In genomic region chr12:95205685-95206084, GRCh38 we compare ENCODE assay signal across 8 cellular contexts. TPM values are rescaled to one million over a fixed set of nuclear protein-coding genes. Genes with fewer than 3 reads are reported as not detected.
DNase-seq lines count a peak whose midpoint lies in the region; ATAC-seq, FAIRE-seq and TF ChIP-seq lines count a peak whose summit lies in the region.

No MANE protein-coding gene starts in this region.

- peaks cover 21% of the 10 kb centered on the region for H3K4me1 ChIP-seq in HEK293 (ENCODE audit: control insufficient read depth, insufficient read depth, low read length)
- H3K4me1 ChIP-seq in GM12878 (ENCODE audit: control insufficient read depth, insufficient read depth, low read length): peaks cover 33% of the 10 kb centered on the region
- peaks cover 54% of the 10 kb centered on the region for H3K4me1 ChIP-seq in iPS-15b (ENCODE audit: control insufficient read depth, insufficient read depth, low read length)
- H3K4me1 ChIP-seq in stomach smooth muscle (ENCODE audit: control insufficient read depth, insufficient read depth, low read length): peaks cover 32% of the 10 kb centered on the region

- H3K27ac ChIP-seq in HEK293 (ENCODE audit: extremely low read depth, low read depth, low read length): no peak overlapping the region
- peak overlapping the region; percentile 50 for H3K27ac ChIP-seq in GM12878 (ENCODE audit: control insufficient read depth, insufficient read depth)
- peak overlapping the region; percentile 79 for H3K27ac ChIP-seq in stomach smooth muscle (ENCODE audit: low read length)

- H3K36me3 ChIP-seq in HEK293 (ENCODE audit: control insufficient read depth in 2 of 2, insufficient read depth in 1 of 2, low read length in 2 of 2) (no peaks in the 10 kb centered on the region), GM12878 (ENCODE audit: control insufficient read depth in 2 of 2, insufficient read depth in 2 of 2, low read length in 1 of 2) (no peaks in the 10 kb centered on the region), iPS-15b (ENCODE audit: control insufficient read depth, insufficient read depth, low read length) (no peaks in the 10 kb centered on the region), stomach smooth muscle (ENCODE audit: control insufficient read depth in 2 of 2, insufficient read depth in 2 of 2, low read length in 2 of 2) (peaks cover 0 to 2% of the 10 kb centered on the region in 2 donors)

- BruUV-seq in GM12878 (replicated peaks; lab: Mats Ljungman, UMichigan): no TSS peak

- RAD21 ChIA-PET in GM12878 (lab: Charles Lee; ENCODE audit: unreplicated experiment): no interaction called here

- H2AFZ ChIP-seq in GM12878 (ENCODE audit: control insufficient read depth, low read depth, low read length): peak overlapping the region; percentile 44

- 34% methylated on average over 4 of the region's 4 CpGs for WGBS in GM12878 (ENCODE audit: insufficient coverage, insufficient replicate concordance, low lambda C conversion rate, missing lambda C conversion rate)

- no peaks in the 10 kb centered on the region for H3K27me3 ChIP-seq in GM12878 (replicated peaks in 1 of 2; ENCODE audit: control insufficient read depth in 2 of 2, insufficient read depth in 2 of 2, low read length in 1 of 2)
- H3K27me3 ChIP-seq in iPS-15b (ENCODE audit: control insufficient read depth, insufficient read depth, low read length): no peaks in the 10 kb centered on the region
- no peaks in the 10 kb centered on the region for H3K27me3 ChIP-seq in stomach smooth muscle (ENCODE audit: control insufficient read depth in 1 of 2, insufficient read depth in 2 of 2, low read length in 2 of 2)

- H3K9me3 ChIP-seq in HEK293 (ENCODE audit: control insufficient read depth, insufficient read depth, low read depth, low read length) (no peaks in the 10 kb centered on the region), GM12878 (replicated peaks; ENCODE audit: control insufficient read depth, insufficient read depth, low read length) (no peaks in the 10 kb centered on the region), iPS-15b (ENCODE audit: control insufficient read depth, insufficient read depth, low read length) (no peaks in the 10 kb centered on the region), stomach smooth muscle (ENCODE audit: control insufficient read depth in 2 of 2, low read length in 2 of 2) (no peaks in the 10 kb centered on the region)

- H3K4me2 ChIP-seq in GM12878 (ENCODE audit: control insufficient read depth, insufficient read depth): peak overlapping the region; percentile 4; the same call in 1 of the 2 replicates

- CTCF ChIA-PET in HEK293 (lab: Yijun Ruan, JAX): interaction anchor here (0.6 to 1.6 kb wide), 2 partner anchors 13 to 370 kb away, joined by 3 read pairs; no protein-coding TSS in a partner anchor
- CTCF ChIA-PET in GM12878 (lab: Yijun Ruan, JAX): interaction anchor here (1.7 kb wide), 1 partner anchor 12 kb away, joined by 3 read pairs; the partner anchor contains the start of genes FGD6 and VEZT

- ATAC-seq in GM12878 (no peak; the same call in 2 of the 3 replicates), GM18909 (IDR thresholded peaks at IDR 0.05; ENCODE audit: poor library complexity, unreplicated experiment) (no peak)
- ATAC-seq in activated CD4-positive, CD25-positive, alpha-beta regulatory T cell treated with anti-CD3 and anti-CD28 coated beads, Interleukin-2, amount 50 U/mL, for 24 hours: no peak

- no peaks in the 10 kb centered on the region for H4K20me1 ChIP-seq in GM12878 (ENCODE audit: control insufficient read depth, insufficient read depth)

- no peak for TF ChIP-seq POLR2A in GM12878 (IDR thresholded peaks at IDR 0.05; ENCODE audit: low read depth, low read length)

- SMC1A ChIA-PET in GM12878 (lab: Charles Lee; ENCODE audit: uncharacterized antibody, unreplicated experiment): interaction anchor here (0.6 to 2.3 kb wide), 3 partner anchors 9 to 88 kb away, joined by 3 to 5 read pairs (median 3); no protein-coding TSS in a partner anchor

- in situ Hi-C loops in GM12878 (cut with MboI): no loop called here

- TF ChIP-seq CTCF in HEK293 (tag by site-specific recombination; IDR thresholded peaks at IDR 0.05): no peak
- no peak for TF ChIP-seq CTCF in GM12878 (IDR thresholded peaks at IDR 0.05 in 2 of 3, conservative IDR thresholded peaks at IDR 0.05 in 1 of 3; ENCODE audit: control insufficient read depth in 2 of 3, extremely low read depth in 1 of 3, insufficient read depth in 1 of 3, low read depth in 3 of 3, low read length in 3 of 3)

- POLR2A ChIA-PET in HEK293 (lab: Yijun Ruan, JAX): interaction anchor here (1.1 kb wide), 1 partner anchor 12 kb away, joined by 4 read pairs; the partner anchor contains the start of genes FGD6 and VEZT
- POLR2A ChIA-PET in GM12878 (lab: Charles Lee): interaction anchor here (1.0 to 1.7 kb wide), 2 partner anchors 9 to 17 kb away, joined by 3 to 5 read pairs; no protein-coding TSS in a partner anchor

- peaks cover 3% of the 10 kb centered on the region for H3K79me2 ChIP-seq in GM12878 (ENCODE audit: control insufficient read depth, insufficient read depth, low read length)

- peak overlapping the region; percentile 14; the same call in 1 of the 2 replicates for H3K9ac ChIP-seq in GM12878 (ENCODE audit: control insufficient read depth, insufficient read depth, low read length)
- peak overlapping the region; percentile 4 for H3K9ac ChIP-seq in iPS-15b (ENCODE audit: low read depth, low read length)
- H3K9ac ChIP-seq in stomach smooth muscle (ENCODE audit: low read length in 2 of 2): peak overlapping the region; percentile 16 to 37

- intact Hi-C loops in GM12878 (cut with micrococcal nuclease; ENCODE audit: unreplicated experiment): no loop called here

- no peak for FAIRE-seq in GM12878 (lab: Jason Lieb, UNC)

- no peak for TF ChIP-seq EP300 in GM12878 (IDR thresholded peaks at IDR 0.05; ENCODE audit: borderline replicate concordance in 1 of 2, control insufficient read depth in 1 of 2, low read depth in 2 of 2, low read length in 2 of 2)

- no peak overlapping the region for H3K4me3 ChIP-seq in HEK293 (ENCODE audit: low read depth, low read length)
- H3K4me3 ChIP-seq in GM12878: no peak overlapping the region
- H3K4me3 ChIP-seq in iPS-15b (ENCODE audit: low read depth, low read length): no peak overlapping the region
- peak overlapping the region; percentile 24 to 41 for H3K4me3 ChIP-seq in stomach smooth muscle (ENCODE audit: low read length in 2 of 2)

- no peak for TF ChIP-seq RAD21 in GM12878 (IDR thresholded peaks at IDR 0.05; ENCODE audit: insufficient read depth, low read depth, low read length)

- DNase-seq in GM12878 (ENCODE audit: low read depth, low spot score): no peak
- DNase-seq in NCI-H2227 (lab: John Stamatoyannopoulos, UW; ENCODE audit: unreplicated experiment): no peak
- no peak for DNase-seq in iPS-NIHi11 (ENCODE audit: low spot score)

TF ChIP-seq in HEK293, 187 proteins besides CTCF, POLR2A, EP300 and RAD21:
- peak; percentile 91 for TF ChIP-seq SCRT2 (tag by site-specific recombination; IDR thresholded peaks at IDR 0.05)
- no peak for TF ChIP-seq KLF7 (tag by site-specific recombination; IDR thresholded peaks at IDR 0.05; ENCODE audit: borderline replicate concordance)
- peak; percentile 36 for TF ChIP-seq ZNF335 (tag by site-specific recombination; conservative IDR thresholded peaks at IDR 0.05)

TF ChIP-seq in GM12878, 131 proteins besides CTCF, POLR2A, EP300 and RAD21 (continues in another document):
- TF ChIP-seq ZZZ3 (IDR thresholded peaks at IDR 0.05; ENCODE audit: control insufficient read depth, insufficient read length, low read depth): no peak
- no peak for TF ChIP-seq SP1 (IDR thresholded peaks at IDR 0.05; ENCODE audit: low read depth, low read length)
- no peak for TF ChIP-seq CHD4 (IDR thresholded peaks at IDR 0.05)
- no peak for TF ChIP-seq SUZ12 (IDR thresholded peaks at IDR 0.05; ENCODE audit: unreplicated experiment)

RNA-seq across cellular contexts. Expression of gene FGD6, which starts 11.6 kb away (rescaled TPM):
- total RNA-seq in GM12878 (2013; cell fraction: nucleolus; rRNA removed): 6.2 and 7.0 TPM in 2 replicates
- total RNA-seq in GM12878 (2014; rRNA removed): 8.5 and 9.3 TPM in 2 replicates
- total RNA-seq in GM12878 (2014; rRNA removed; fragmentation: Illumina TruSeq; extraction: Trizol): 12.3 and 12.8 TPM in 2 replicates
- total RNA-seq in GM12878 (2021): 11.6 and 15.5 TPM in 2 replicates
- polyA plus RNA-seq in GM12878 (2011; ENCODE audit: low read depth): 1.2 TPM
- 2.8 and 3.4 TPM in 2 replicates for polyA plus RNA-seq in GM12878 (2011; rRNA removed)
- polyA plus RNA-seq in GM12878 (2011; cell fraction: cytosol; rRNA removed): 1.2 and 1.3 TPM in 2 replicates
- 1.8 and 2.4 TPM in 2 replicates for polyA plus RNA-seq in GM12878 (2011; cell fraction: nucleus; rRNA removed)
- polyA plus RNA-seq in GM12878 (2012): 1.2 and 1.5 TPM in 2 replicates
- 9.3 and 11.5 TPM in 2 replicates for polyA plus RNA-seq in GM12878 (2014; fragmentation: Illumina TruSeq; extraction: Trizol)
- 1 to 10 TPM; 2.4 to 3.3 TPM for polyA plus RNA-seq in GM12878 (2014; fragmentation: Nextera tagmentation; extraction: Ambion mirVana)
- polyA plus RNA-seq in GM12878 (2014; rRNA removed): 5.7 and 6.1 TPM in 2 replicates
- polyA plus RNA-seq in GM12878 (2016; fragmentation: Nextera tagmentation; extraction: Ambion mirVana): 1 to 10 TPM; 9.4 to 9.6 TPM
- polyA minus RNA-seq in GM12878 (2011; rRNA and poly(A)+ RNA removed): 3.5 and 4.2 TPM in 2 replicates
- polyA minus RNA-seq in GM12878 (2011; cell fraction: cytosol; rRNA and poly(A)+ RNA removed): 2.1 and 3.1 TPM in 2 replicates
- polyA minus RNA-seq in GM12878 (2011; cell fraction: nucleus; rRNA and poly(A)+ RNA removed): 2.9 and 4.3 TPM in 2 replicates

RNA-seq across cellular contexts. Expression of gene VEZT, which starts 11.9 kb away (rescaled TPM):
- 290 and 298 TPM in 2 replicates for total RNA-seq in GM12878 (2013; cell fraction: nucleolus; rRNA removed)
- total RNA-seq in GM12878 (2014; rRNA removed) (66.9 and 76.1 TPM in 2 replicates), GM12878 (2014; rRNA removed; fragmentation: Illumina TruSeq; extraction: Trizol) (88.4 and 93.8 TPM in 2 replicates), GM12878 (2021) (61.3 and 65.4 TPM in 2 replicates)
- 24.2 TPM for polyA plus RNA-seq in GM12878 (2011; ENCODE audit: low read depth)
- polyA plus RNA-seq in GM12878 (2011; rRNA removed) (134 and 148 TPM in 2 replicates), GM12878 (2014; fragmentation: Illumina TruSeq; extraction: Trizol) (100 and 126 TPM in 2 replicates), GM12878 (2014; fragmentation: Nextera tagmentation; extraction: Ambion mirVana) (10 to 100 TPM; 32.8 to 35.6 TPM), GM12878 (2014; rRNA removed) (49.7 and 67.3 TPM in 2 replicates), GM12878 (2016; fragmentation: Nextera tagmentation; extraction: Ambion mirVana) (10 to 100 TPM; 49.1 to 49.4 TPM)
- 49.8 and 63.4 TPM in 2 replicates for polyA plus RNA-seq in GM12878 (2011; cell fraction: cytosol; rRNA removed)
- polyA plus RNA-seq in GM12878 (2011; cell fraction: nucleus; rRNA removed): 52.1 and 59.0 TPM in 2 replicates
- polyA plus RNA-seq in GM12878 (2012): 33.9 and 41.9 TPM in 2 replicates
- 82.9 and 124 TPM in 2 replicates for polyA minus RNA-seq in GM12878 (2011; rRNA and poly(A)+ RNA removed)
- polyA minus RNA-seq in GM12878 (2011; cell fraction: cytosol; rRNA and poly(A)+ RNA removed): 20.4 and 35.5 TPM in 2 replicates
- 47.4 and 67.4 TPM in 2 replicates for polyA minus RNA-seq in GM12878 (2011; cell fraction: nucleus; rRNA and poly(A)+ RNA removed)

Comparison
In these comparisons a context has a peak if more than half of its experiments do, and no peak if none do; other contexts are left out.
1. H3K4me3 ChIP-seq: peak in stomach smooth muscle (2 of 2); none in HEK293 (single experiment), GM12878 (single experiment) and iPS-15b (single experiment).
2. Peak in every context shown above with its lines, with median percentiles within 50 percentile points of each other: H3K9ac ChIP-seq.